12 cellular contexts compared by ENCODE assay signal in genomic region chr12:49871811-49872251, GRCh38. TPM values are rescaled to one million over a fixed set of nuclear protein-coding genes. Genes with fewer than 3 reads are reported as not detected.
DNase-seq lines count a peak whose midpoint lies in the region; FAIRE-seq and TF ChIP-seq lines count a peak whose summit lies in the region.
"Not testable (repeated sequence)": the region's sequence is repeated elsewhere in the genome, so short reads cannot be mapped to it uniquely, and the experiment has no call there.
"Had no signal": no experiment of that assay in that cellular context is flagged by ENCODE, and none has a peak within 500 bp of the region (broad histone marks: within the 10 kb centered on the region; RNA-seq: fewer than 3 reads in every experiment).

No MANE protein-coding gene starts in this region.

- H3K9ac ChIP-seq in kidney (ENCODE audit: low read length in 2 of 2): not testable (repeated sequence)

- H3K9me3 Mint-ChIP-seq in HFFc6: not testable (repeated sequence)

- not testable (repeated sequence) for TF ChIP-seq CTCF in AG04449 (IDR thresholded peaks at IDR 0.05; ENCODE audit: insufficient read depth, low read length, missing control alignments); HFFc6 (IDR thresholded peaks at IDR 0.05); foreskin fibroblast (IDR thresholded peaks at IDR 0.05; ENCODE audit: low read depth, low read length); kidney (IDR thresholded peaks at IDR 0.05; ENCODE audit: borderline replicate concordance, extremely low read depth, insufficient read depth)

- H3K9me3 ChIP-seq in kidney (ENCODE audit: control insufficient read depth in 1 of 2, low read length in 2 of 2): not testable (repeated sequence)

- not testable (repeated sequence) for H3K27ac Mint-ChIP-seq in HFFc6

- H3K4me3 Mint-ChIP-seq in HFFc6: not testable (repeated sequence)

- DNase-seq in AG04449 (ENCODE audit: low read depth, low spot score): peak; percentile 71
- peak; percentile 54 for DNase-seq in HFFc6
- DNase-seq in activated effector memory CD4-positive, alpha-beta T cell treated with anti-CD3 and anti-CD28 coated beads, Interleukin-2, amount 50 U/mL, for 16 hours: peak; percentile 6
- peak; percentile 40 to 76 for DNase-seq in foreskin fibroblast
- DNase-seq in kidney: peak; percentile 57
- DNase-seq in non-pigmented ciliary epithelial cell (ENCODE audit: low read depth): peak; percentile 35
- peak; percentile 15 for DNase-seq in superior temporal gyrus (ENCODE audit: extremely low spot score)

- intact Hi-C loops in kidney (cut with DNase I): not testable (repeated sequence)

- H3K36me3 Mint-ChIP-seq in HFFc6 (ENCODE audit: low read depth): not testable (repeated sequence)

- peak overlapping the region; percentile 91 for H3K27ac ChIP-seq in cingulate gyrus (ENCODE audit: low read depth, low read length)
- not testable (repeated sequence) for H3K27ac ChIP-seq in kidney (ENCODE audit: low read depth in 2 of 2, low read length in 2 of 2)

- POLR2A ChIA-PET in AG04449 (lab: Yijun Ruan, JAX): interaction anchor here (0.6 kb wide), 1 partner anchor 111 kb away, joined by 3 read pairs; no protein-coding TSS in a partner anchor

- not testable (repeated sequence) for H3K4me3 ChIP-seq in AG04449 (ENCODE audit: low read depth, low read length); foreskin fibroblast (ENCODE audit: low read depth in 1 of 2, low read length in 2 of 2); kidney (ENCODE audit: low read length in 2 of 2)

- FAIRE-seq in kidney (lab: Jason Lieb, UNC): not testable (repeated sequence)

- CTCF ChIA-PET in AG04449 (lab: Yijun Ruan, JAX): interaction anchor here (1.3 to 12.1 kb wide), 7 partner anchors 10 to 203 kb away, joined by 3 to 121 read pairs (median 5); no protein-coding TSS in a partner anchor

- peaks cover 29 to 37% of the 10 kb centered on the region in 2 donors for H3K4me1 ChIP-seq in kidney (ENCODE audit: control insufficient read depth in 1 of 2, insufficient read depth in 1 of 2, low read depth in 1 of 2, low read length in 2 of 2)

- H3K27me3 Mint-ChIP-seq in HFFc6 (ENCODE audit: insufficient read depth): peaks cover 10% of the 10 kb centered on the region; the same call in 1 of the 2 replicates

- H3K4me1 Mint-ChIP-seq in HFFc6 (ENCODE audit: low read depth): peaks cover 61% of the 10 kb centered on the region

- H3K36me3 ChIP-seq in kidney (ENCODE audit: control insufficient read depth in 1 of 2, insufficient read depth in 2 of 2, low read length in 2 of 2): not testable (repeated sequence)

RNA-seq across cellular contexts. Expression of gene BCDIN3D, which starts 28.9 kb away (rescaled TPM):
- 1 to 10 TPM; 1.5 to 2.9 (median 2.0) TPM for total RNA-seq in HFFc6 (2021; fragmentation: NEBNext Ultra II Directional; extraction: Animal tissue kit (Norgen Biotek cat#: 25700))
- total RNA-seq in kidney: 5.1 TPM
- 4.6 TPM for polyA plus RNA-seq in kidney (ENCODE audit: insufficient read depth, low read depth, low replicate concordance)

RNA-seq across cellular contexts. Expression of gene FAIM2, which starts 31.9 kb away (rescaled TPM):
- total RNA-seq in HFFc6 (2021; fragmentation: NEBNext Ultra II Directional; extraction: Animal tissue kit (Norgen Biotek cat#: 25700)): 1 to 10 TPM in 4 of 6 experiments, under 1 TPM in 2; 0.24 to 1.1 (median 1.1) TPM
- 5.5 TPM for total RNA-seq in kidney
- polyA plus RNA-seq in kidney (ENCODE audit: insufficient read depth, low read depth, low replicate concordance): 1.3 TPM
- total RNA-seq: A172, GM12878, MCF 10A had no signal
- polyA plus RNA-seq: CD14-positive monocyte, GM12878 had no signal

RNA-seq across cellular contexts. Expression of gene NCKAP5L, which starts 43.6 kb away (rescaled TPM):
- total RNA-seq in HFFc6 (2021; fragmentation: NEBNext Ultra II Directional; extraction: Animal tissue kit (Norgen Biotek cat#: 25700)): 10 to 100 TPM; 24.4 to 37.5 (median 25.0) TPM
- total RNA-seq in kidney: 20.6 TPM
- polyA plus RNA-seq in kidney (ENCODE audit: insufficient read depth, low read depth, low replicate concordance): 7.2 TPM

Comparison
In these comparisons a context has a peak if more than half of its experiments do, and no peak if none do; other contexts are left out.
1. DNase-seq: peak in every context shown above with its lines; median percentile 71 in AG04449; 58 in foreskin fibroblast; 57 in kidney; 54 in HFFc6; 35 in non-pigmented ciliary epithelial cell; 15 in superior temporal gyrus; 6 in activated effector memory CD4-positive, alpha-beta T cell treated with anti-CD3 and anti-CD28 coated beads, Interleukin-2, amount 50 U/mL, for 16 hours.